Comparison of ENCODE assay signal across 10 cellular contexts in the genomic region with DNA sequence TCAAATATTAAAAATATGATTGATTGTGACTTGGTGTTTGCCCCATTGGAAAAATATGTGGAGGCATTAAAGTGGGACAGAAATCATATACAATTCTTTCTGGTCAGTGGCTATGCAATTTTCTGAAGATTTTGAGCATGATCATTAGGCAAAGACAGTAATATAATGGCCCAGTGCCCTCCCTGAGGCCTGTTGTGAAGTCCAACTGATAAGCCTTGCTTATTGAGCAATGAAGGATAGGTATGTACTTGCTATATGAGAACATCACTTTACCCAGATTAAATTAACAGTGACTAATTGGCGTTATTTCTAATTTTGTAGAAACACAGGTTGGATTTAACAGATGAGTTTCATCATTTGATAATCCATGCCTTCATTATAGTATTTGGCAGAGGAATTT. TPM values are rescaled to one million over a fixed set of nuclear protein-coding genes. Genes with fewer than 3 reads are reported as not detected.
"Had no signal": no experiment of that assay in that cellular context is flagged by ENCODE, and none has a peak within 500 bp of the region (broad histone marks: within the 10 kb centered on the region; RNA-seq: fewer than 3 reads in every experiment).

No MANE protein-coding gene starts in this region.

- FAIRE-seq: HTR-8/SVneo, K562 had no signal

- ATAC-seq: K562 had no signal

- H3K27ac ChIP-seq: HL-60, KMS-11 had no signal

- H3K9ac ChIP-seq: KMS-11 had no signal

- H3K4me3 ChIP-seq: K562 had no signal

- H3K4me2 ChIP-seq: KMS-11 had no signal

- DNase-seq: IMR-90, KBM-7, KG1 had no signal

RNA-seq across cellular contexts. Expression of a gene that starts 57.1 kb away (rescaled TPM):
- total RNA-seq: HT-29, HT1080, IMR-90 had no signal
- polyA plus RNA-seq: IgD-negative memory B cell, IMR-90, K562 had no signal
